In the genomic region with DNA sequence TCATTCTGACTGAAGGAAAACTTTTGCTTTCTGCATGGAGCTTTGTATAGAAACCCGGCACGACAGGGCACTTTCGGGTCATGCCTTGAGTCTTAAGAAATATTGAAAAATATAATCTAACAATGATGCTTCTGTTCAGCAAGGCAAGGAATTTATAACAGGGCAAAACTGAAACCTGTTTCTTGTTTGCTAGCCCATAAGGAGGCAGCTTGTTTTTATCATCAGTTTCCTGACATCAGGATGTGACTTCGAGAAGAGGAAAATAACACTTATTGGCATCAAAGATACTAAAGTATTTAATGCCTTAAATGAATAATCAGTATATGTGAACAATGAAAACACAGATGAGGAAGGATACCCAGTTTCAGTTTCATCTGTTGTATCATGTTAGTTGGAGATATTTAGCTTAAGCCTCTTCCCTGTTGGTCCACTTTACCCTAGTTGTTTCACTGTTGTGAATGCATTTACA, we compare ENCODE assay signal across 11 cellular contexts.
DNase-seq lines count a peak whose midpoint lies in the region; ATAC-seq and TF ChIP-seq lines count a peak whose summit lies in the region.
"Had no signal": no experiment of that assay in that cellular context is flagged by ENCODE, and none has a peak within 500 bp of the region (broad histone marks: within the 10 kb centered on the region; RNA-seq: fewer than 3 reads in every experiment).

No MANE protein-coding gene starts in this region.

- no peak for TF ChIP-seq CTCF in coronary artery (IDR thresholded peaks at IDR 0.05)

- no peak overlapping the region for H2AFZ ChIP-seq in neuronal stem cell (ENCODE audit: low read length)

- H3K9ac ChIP-seq in neuronal stem cell (ENCODE audit: low read depth, low read length, poor library complexity), result no peak overlapping the region
- H3K9ac ChIP-seq in mesendoderm (ENCODE audit: low read length), result no peak overlapping the region

- intact Hi-C loops in activated T-helper 1 cell treated with anti-CD3 and anti-CD28 coated beads, Interleukin-12 subunit alpha, Interleukin-12 subunit beta, Interleukin-2, Interleukin-4 antibody, amounts not matched to agents 30 ng/mL and 10 ng/mL and 1 ng/mL, durations not matched to agents 14 hours and 24 hours and 36 hours (cut with micrococcal nuclease), result loop anchor here (2.0 to 10.0 kb wide), 3 partner anchors 26 to 476 kb away; no protein-coding TSS in a partner anchor

- no peaks in the 10 kb centered on the region for H3K27me3 Mint-ChIP-seq in activated CD8-positive, alpha-beta memory T cell treated with anti-CD3 and anti-CD28 coated beads, Interleukin-2, amount 10 ng/mL, durations not matched to agents 7 days and 5 days
- no peaks in the 10 kb centered on the region for H3K27me3 Mint-ChIP-seq in activated T-helper 1 cell treated with anti-CD3 and anti-CD28 coated beads, Interleukin-12 subunit alpha, Interleukin-12 subunit beta, Interleukin-2, Interleukin-4 antibody, amounts not matched to agents 30 ng/mL and 10 ng/mL and 1 ng/mL, durations not matched to agents 14 hours and 24 hours and 36 hours (ENCODE audit: insufficient read depth)
- no peaks in the 10 kb centered on the region for H3K27me3 Mint-ChIP-seq in stimulated activated naive CD8-positive, alpha-beta T cell treated with anti-CD3 and anti-CD28 coated beads, Interleukin-15, Interleukin-2, amounts not matched to agents 100 ng/mL and 50 ng/mL, for 24 hours

- H3K4me2 ChIP-seq in neuronal stem cell (ENCODE audit: insufficient read depth, low read length, poor library complexity, severe bottlenecking) (no peak overlapping the region), mesendoderm (ENCODE audit: low read length) (no peak overlapping the region)

- H3K9me3 ChIP-seq in neuronal stem cell (replicated peaks in 1 of 2; ENCODE audit: control insufficient read depth in 2 of 2, insufficient read depth in 1 of 2, low read depth in 1 of 2, low read length in 2 of 2), result peaks cover 0 to 3% of the 10 kb centered on the region in 2 donors

- H4K5ac ChIP-seq in mesendoderm (ENCODE audit: low read length), result no peak overlapping the region

- peaks cover 11% of the 10 kb centered on the region for H3K4me1 Mint-ChIP-seq in activated CD8-positive, alpha-beta memory T cell treated with anti-CD3 and anti-CD28 coated beads, Interleukin-2, amount 10 ng/mL, durations not matched to agents 7 days and 5 days
- peaks cover 13% of the 10 kb centered on the region for H3K4me1 Mint-ChIP-seq in activated T-helper 1 cell treated with anti-CD3 and anti-CD28 coated beads, Interleukin-12 subunit alpha, Interleukin-12 subunit beta, Interleukin-2, Interleukin-4 antibody, amounts not matched to agents 30 ng/mL and 10 ng/mL and 1 ng/mL, durations not matched to agents 14 hours and 24 hours and 36 hours (ENCODE audit: low read depth)
- H3K4me1 Mint-ChIP-seq in stimulated activated naive CD8-positive, alpha-beta T cell treated with anti-CD3 and anti-CD28 coated beads, Interleukin-15, Interleukin-2, amounts not matched to agents 100 ng/mL and 50 ng/mL, for 24 hours (ENCODE audit: low read depth), result peaks cover 26% of the 10 kb centered on the region

- H3K27me3 ChIP-seq in neuronal stem cell (ENCODE audit: control insufficient read depth in 3 of 3, insufficient read depth in 3 of 3, low read depth in 1 of 3, low read length in 3 of 3) (no peaks in the 10 kb centered on the region), mesendoderm (ENCODE audit: insufficient read depth, low read length, poor library complexity) (no peaks in the 10 kb centered on the region)

- no peak overlapping the region for H4K91ac ChIP-seq in neuronal stem cell (ENCODE audit: low read depth, low read length, poor library complexity)

- H3K4me3 ChIP-seq in neuronal stem cell (ENCODE audit: low read length in 2 of 2), result no peak overlapping the region
- no peak overlapping the region for H3K4me3 ChIP-seq in mesendoderm (ENCODE audit: low read length)
- H3K4me3 ChIP-seq in coronary artery, result no peak overlapping the region

- H2BK15ac ChIP-seq in neuronal stem cell (ENCODE audit: low read length) (no peak overlapping the region), mesendoderm (replicated peaks; ENCODE audit: low read depth) (no peak overlapping the region)

- H3K18ac ChIP-seq in neuronal stem cell (ENCODE audit: low read length) (no peak overlapping the region), mesendoderm (ENCODE audit: low read length) (no peak overlapping the region)

- no peak overlapping the region for H3K4me3 Mint-ChIP-seq in activated CD8-positive, alpha-beta memory T cell treated with anti-CD3 and anti-CD28 coated beads, Interleukin-2, amount 10 ng/mL, durations not matched to agents 7 days and 5 days
- no peak overlapping the region for H3K4me3 Mint-ChIP-seq in activated T-helper 1 cell treated with anti-CD3 and anti-CD28 coated beads, Interleukin-12 subunit alpha, Interleukin-12 subunit beta, Interleukin-2, Interleukin-4 antibody, amounts not matched to agents 30 ng/mL and 10 ng/mL and 1 ng/mL, durations not matched to agents 14 hours and 24 hours and 36 hours
- peak overlapping the region; percentile 9 for H3K4me3 Mint-ChIP-seq in stimulated activated naive CD8-positive, alpha-beta T cell treated with anti-CD3 and anti-CD28 coated beads, Interleukin-15, Interleukin-2, amounts not matched to agents 100 ng/mL and 50 ng/mL, for 24 hours
- H3K4me3 Mint-ChIP-seq: natural killer cell had no signal

- H4K8ac ChIP-seq in neuronal stem cell (ENCODE audit: low read depth, low read length) (no peak overlapping the region), mesendoderm (ENCODE audit: low read depth, low read length) (no peak overlapping the region)

- peaks cover 13% of the 10 kb centered on the region for H3K36me3 Mint-ChIP-seq in activated CD8-positive, alpha-beta memory T cell treated with anti-CD3 and anti-CD28 coated beads, Interleukin-2, amount 10 ng/mL, durations not matched to agents 7 days and 5 days
- H3K36me3 Mint-ChIP-seq in activated T-helper 1 cell treated with anti-CD3 and anti-CD28 coated beads, Interleukin-12 subunit alpha, Interleukin-12 subunit beta, Interleukin-2, Interleukin-4 antibody, amounts not matched to agents 30 ng/mL and 10 ng/mL and 1 ng/mL, durations not matched to agents 14 hours and 24 hours and 36 hours (ENCODE audit: low read depth), result peaks cover 2% of the 10 kb centered on the region
- H3K36me3 Mint-ChIP-seq in stimulated activated naive CD8-positive, alpha-beta T cell treated with anti-CD3 and anti-CD28 coated beads, Interleukin-15, Interleukin-2, amounts not matched to agents 100 ng/mL and 50 ng/mL, for 24 hours (ENCODE audit: low read depth), result peaks cover 28% of the 10 kb centered on the region
- H3K36me3 Mint-ChIP-seq: natural killer cell had no signal

- no peak overlapping the region for H2BK5ac ChIP-seq in neuronal stem cell (ENCODE audit: low read length)
- no peak overlapping the region for H2BK5ac ChIP-seq in mesendoderm (ENCODE audit: low read length)

- H3K36me3 ChIP-seq in neuronal stem cell (replicated peaks in 1 of 2; ENCODE audit: control insufficient read depth in 2 of 2, insufficient read depth in 2 of 2, low read length in 2 of 2) (no peaks in the 10 kb centered on the region), mesendoderm (ENCODE audit: control insufficient read depth, insufficient read depth, low read length) (no peaks in the 10 kb centered on the region)

- no peaks in the 10 kb centered on the region for H3K9me3 Mint-ChIP-seq in activated CD8-positive, alpha-beta memory T cell treated with anti-CD3 and anti-CD28 coated beads, Interleukin-2, amount 10 ng/mL, durations not matched to agents 7 days and 5 days (ENCODE audit: low read depth)
- H3K9me3 Mint-ChIP-seq in activated T-helper 1 cell treated with anti-CD3 and anti-CD28 coated beads, Interleukin-12 subunit alpha, Interleukin-12 subunit beta, Interleukin-2, Interleukin-4 antibody, amounts not matched to agents 30 ng/mL and 10 ng/mL and 1 ng/mL, durations not matched to agents 14 hours and 24 hours and 36 hours, result no peaks in the 10 kb centered on the region
- H3K9me3 Mint-ChIP-seq in stimulated activated naive CD8-positive, alpha-beta T cell treated with anti-CD3 and anti-CD28 coated beads, Interleukin-15, Interleukin-2, amounts not matched to agents 100 ng/mL and 50 ng/mL, for 24 hours, result peaks cover 5% of the 10 kb centered on the region
- H3K9me3 Mint-ChIP-seq: natural killer cell had no signal

- no peak overlapping the region for H3K56ac ChIP-seq in mesendoderm (ENCODE audit: low read length)

- H2BK120ac ChIP-seq in neuronal stem cell (ENCODE audit: low read depth, low read length) (no peak overlapping the region), mesendoderm (ENCODE audit: low read depth, low read length) (no peak overlapping the region)

- H3K79me1 ChIP-seq in neuronal stem cell (ENCODE audit: low read depth, low read length) (no peaks in the 10 kb centered on the region), mesendoderm (ENCODE audit: low read length) (no peaks in the 10 kb centered on the region)

- H3K79me2 ChIP-seq in mesendoderm (ENCODE audit: control insufficient read depth, insufficient read depth, low read length), result no peaks in the 10 kb centered on the region

- ATAC-seq in activated CD8-positive, alpha-beta memory T cell treated with anti-CD3 and anti-CD28 coated beads, Interleukin-2, amount 10 ng/mL, durations not matched to agents 7 days and 5 days, result peak; percentile 20
- ATAC-seq in HG02973 (IDR thresholded peaks at IDR 0.05; ENCODE audit: unreplicated experiment), result peak; percentile 65

- H3K14ac ChIP-seq in neuronal stem cell (ENCODE audit: low read length), result no peak overlapping the region

- DNase-seq in activated CD8-positive, alpha-beta memory T cell treated with anti-CD3 and anti-CD28 coated beads, Interleukin-2, amount 10 ng/mL, durations not matched to agents 7 days and 5 days, result no peak
- no peak for DNase-seq in activated CD8-positive, alpha-beta memory T cell treated with anti-CD3 and anti-CD28 coated beads, Interleukin-2, amount 50 U/mL, for 4 hours
- no peak for DNase-seq in activated T-helper 1 cell treated with anti-CD3 and anti-CD28 coated beads, Interleukin-12 subunit alpha, Interleukin-12 subunit beta, Interleukin-2, Interleukin-4 antibody, amounts not matched to agents 30 ng/mL and 10 ng/mL and 1 ng/mL, durations not matched to agents 14 hours and 24 hours and 36 hours (ENCODE audit: low spot score)
- DNase-seq in neuronal stem cell (ENCODE audit: low spot score), result no peak
- no peak for DNase-seq in mesendoderm
- no peak for DNase-seq in coronary artery (ENCODE audit: low spot score)
- DNase-seq: activated naive CD4-positive, alpha-beta T cell treated with anti-CD3 and anti-CD28 coated beads, Interleukin-2, amount 50 U/mL, for 16 hours; AML-193; natural killer cell had no signal

- WGBS in neuronal stem cell (ENCODE audit: extremely low coverage in 2 of 2, insufficient read length in 2 of 2, insufficient replicate concordance in 1 of 2), 2 donors, result no CpG with 5 or more reads among the region's 4 CpGs
- no CpG with 5 or more reads among the region's 4 CpGs for WGBS in mesendoderm (ENCODE audit: extremely low coverage, insufficient coverage, low lambda C conversion rate)

- H3K23ac ChIP-seq in neuronal stem cell (ENCODE audit: low read depth, low read length, poor library complexity) (no peak overlapping the region), mesendoderm (ENCODE audit: low read length) (no peak overlapping the region)

- H3K4ac ChIP-seq in neuronal stem cell (ENCODE audit: low read length) (no peak overlapping the region), mesendoderm (ENCODE audit: low read depth, low read length) (no peak overlapping the region)

- H3K4me1 ChIP-seq in neuronal stem cell (ENCODE audit: control insufficient read depth in 2 of 2, insufficient read depth in 1 of 2, low read depth in 1 of 2, low read length in 2 of 2) (no peaks in the 10 kb centered on the region), mesendoderm (ENCODE audit: control insufficient read depth, low read depth, low read length) (no peaks in the 10 kb centered on the region)

- H3K27ac ChIP-seq in neuronal stem cell (replicated peaks; ENCODE audit: low read length), result no peak overlapping the region
- no peak overlapping the region for H3K27ac ChIP-seq in mesendoderm (ENCODE audit: low read depth, low read length)
- H3K27ac ChIP-seq in coronary artery, result no peak overlapping the region

- CTCF ChIA-PET in activated CD8-positive, alpha-beta memory T cell treated with anti-CD3 and anti-CD28 coated beads, Interleukin-2, amount 10 ng/mL, durations not matched to agents 7 days and 5 days (lab: Charles Lee), result no interaction called here

- H2BK12ac ChIP-seq in neuronal stem cell (ENCODE audit: low read length), result no peak overlapping the region

- no peak overlapping the region for H2AK5ac ChIP-seq in neuronal stem cell (ENCODE audit: low read depth, low read length)
- no peak overlapping the region for H2AK5ac ChIP-seq in mesendoderm (ENCODE audit: low read length)

- H3K27ac Mint-ChIP-seq in activated CD8-positive, alpha-beta memory T cell treated with anti-CD3 and anti-CD28 coated beads, Interleukin-2, amount 10 ng/mL, durations not matched to agents 7 days and 5 days, result peak overlapping the region; percentile 59
- peak overlapping the region; percentile 42 for H3K27ac Mint-ChIP-seq in activated T-helper 1 cell treated with anti-CD3 and anti-CD28 coated beads, Interleukin-12 subunit alpha, Interleukin-12 subunit beta, Interleukin-2, Interleukin-4 antibody, amounts not matched to agents 30 ng/mL and 10 ng/mL and 1 ng/mL, durations not matched to agents 14 hours and 24 hours and 36 hours
- H3K27ac Mint-ChIP-seq in stimulated activated naive CD8-positive, alpha-beta T cell treated with anti-CD3 and anti-CD28 coated beads, Interleukin-15, Interleukin-2, amounts not matched to agents 100 ng/mL and 50 ng/mL, for 24 hours, result peak overlapping the region; percentile 47
